In genomic region chr5:72951850-72952468, GRCh38 we compare ENCODE assay signal across 10 cellular contexts. TPM values are rescaled to one million over a fixed set of nuclear protein-coding genes. Genes with fewer than 3 reads are reported as not detected.
DNase-seq lines count a peak whose midpoint lies in the region; ATAC-seq, FAIRE-seq and TF ChIP-seq lines count a peak whose summit lies in the region.
"Had no signal": no experiment of that assay in that cellular context is flagged by ENCODE, and none has a peak within 500 bp of the region (broad histone marks: within the 10 kb centered on the region; RNA-seq: fewer than 3 reads in every experiment).

No MANE protein-coding gene starts in this region.

- no peak for TF ChIP-seq CTCF in endothelial cell of umbilical vein (IDR thresholded peaks at IDR 0.05; ENCODE audit: extremely low read depth in 1 of 2, insufficient read depth in 1 of 2, low read depth in 1 of 2, low read length in 2 of 2)

- peak overlapping the region; percentile 14 for H3K4me2 ChIP-seq in endothelial cell of umbilical vein (ENCODE audit: insufficient read depth, low read length)
- peak overlapping the region; percentile 53 for H3K4me2 ChIP-seq in skeletal muscle satellite cell (ENCODE audit: low read length)

- H2AFZ ChIP-seq in endothelial cell of umbilical vein (ENCODE audit: low read depth, low read length): no peak overlapping the region

- H4K20me1 ChIP-seq in endothelial cell of umbilical vein (replicated peaks; ENCODE audit: control insufficient read depth, extremely low read depth, insufficient read depth, low read length): no peaks in the 10 kb centered on the region

- no peak for TF ChIP-seq POLR2A in endothelial cell of umbilical vein (IDR thresholded peaks at IDR 0.05; ENCODE audit: low read depth, low read length)

- ATAC-seq in GM18517 (IDR thresholded peaks at IDR 0.05; ENCODE audit: unreplicated experiment) (no peak), HG03196 (IDR thresholded peaks at IDR 0.05; ENCODE audit: unreplicated experiment) (no peak)

- intact Hi-C loops in endothelial cell of umbilical vein (cut with micrococcal nuclease): no loop called here

- no peaks in the 10 kb centered on the region for H3K9me1 ChIP-seq in endothelial cell of umbilical vein (replicated peaks; ENCODE audit: control insufficient read depth, extremely low read depth, insufficient read depth, low read length)

- dilution Hi-C loops in endothelial cell of umbilical vein (cut with MboI; ENCODE audit: extremely low pct_ligation_motif_present, low sequenced_read_pairs): no loop called here

- H3K9ac ChIP-seq in endothelial cell of umbilical vein (replicated peaks; ENCODE audit: extremely low read depth, insufficient read depth, low read length): no peak overlapping the region
- H3K9ac ChIP-seq in skeletal muscle satellite cell (ENCODE audit: low read depth, low read length): peak overlapping the region; percentile 27

- POLR2A ChIA-PET in endothelial cell of umbilical vein (lab: Charles Lee): no interaction called here

- H3K27me3 ChIP-seq in endothelial cell of umbilical vein (ENCODE audit: control insufficient read depth in 2 of 2, insufficient read depth in 2 of 2, low read length in 2 of 2): no peaks in the 10 kb centered on the region
- no peaks in the 10 kb centered on the region for H3K27me3 ChIP-seq in skeletal muscle satellite cell (ENCODE audit: control insufficient read depth, insufficient read depth, low read length)
- H3K27me3 ChIP-seq: ovary had no signal

- CTCF ChIA-PET in endothelial cell of umbilical vein (lab: Charles Lee): interaction anchor here (0.8 to 2.0 kb wide), 6 partner anchors 8 to 301 kb away, joined by 3 to 5 read pairs (median 3); no protein-coding TSS in a partner anchor

- H3K36me3 ChIP-seq in endothelial cell of umbilical vein (ENCODE audit: control insufficient read depth in 2 of 2, extremely low read depth in 1 of 2, insufficient read depth in 2 of 2, low read length in 2 of 2): no peaks in the 10 kb centered on the region
- no peaks in the 10 kb centered on the region for H3K36me3 ChIP-seq in skeletal muscle satellite cell (ENCODE audit: insufficient read depth, low read length)
- H3K36me3 ChIP-seq: ovary had no signal

- H3K4me1 ChIP-seq in endothelial cell of umbilical vein (ENCODE audit: control insufficient read depth, extremely low read depth, insufficient read depth, low read length) (peaks cover 34% of the 10 kb centered on the region), skeletal muscle satellite cell (ENCODE audit: control insufficient read depth, insufficient read depth, low read length) (peaks cover 53% of the 10 kb centered on the region)

- H3K79me2 ChIP-seq in endothelial cell of umbilical vein (ENCODE audit: control insufficient read depth, insufficient read depth, low read length): peaks cover 6% of the 10 kb centered on the region

- H3K4me3 ChIP-seq in endothelial cell of umbilical vein (replicated peaks in 1 of 3; ENCODE audit: insufficient read depth in 1 of 3, low read depth in 1 of 3, low read length in 3 of 3): no peak overlapping the region
- peak overlapping the region; percentile 17 for H3K4me3 ChIP-seq in skeletal muscle satellite cell (ENCODE audit: low read length)
- H3K4me3 ChIP-seq: ovary had no signal

- DNase-seq in GM04503 (ENCODE audit: low read depth) (peak; percentile 45), NOMO-1 treated with dmso at 0.1 percent for 144 hours (lab: John Stamatoyannopoulos, UW; ENCODE audit: unreplicated experiment) (peak; percentile 23), endothelial cell of umbilical vein (ENCODE audit: low read depth, low spot score) (peak; percentile 71), activated gamma-delta T cell (lab: John Stamatoyannopoulos, UW) (no peak)
- DNase-seq in activated CD8-positive, alpha-beta memory T cell treated with anti-CD3 and anti-CD28 coated beads, Interleukin-2, amount 50 U/mL, for 4 hours: no peak
- DNase-seq: NCI-H524 treated with DMSO at 0.1 percent for 48 hours, ovary had no signal

- no peaks in the 10 kb centered on the region for H3K9me3 ChIP-seq in endothelial cell of umbilical vein (replicated peaks; ENCODE audit: control insufficient read depth, insufficient read depth, low read length)
- H3K9me3 ChIP-seq in skeletal muscle satellite cell (replicated peaks; ENCODE audit: low read length): no peaks in the 10 kb centered on the region
- H3K9me3 ChIP-seq: ovary had no signal

- no TSS peak for BruUV-seq in endothelial cell of umbilical vein (replicated peaks; lab: Mats Ljungman, UMichigan)

- peak overlapping the region; percentile 4 for H3K27ac ChIP-seq in endothelial cell of umbilical vein (ENCODE audit: insufficient read depth, low read depth, low read length)
- H3K27ac ChIP-seq: ovary had no signal

- FAIRE-seq in endothelial cell of umbilical vein (lab: Jason Lieb, UNC): peak; percentile 72

TF ChIP-seq in endothelial cell of umbilical vein, 7 proteins besides CTCF, POLR2A, EP300 and RAD21:
- TF ChIP-seq JUN (IDR thresholded peaks at IDR 0.05; ENCODE audit: borderline replicate concordance, insufficient read depth, insufficient read length, low read depth): peak; percentile 46
- no peak for TF ChIP-seq MYC (IDR thresholded peaks at IDR 0.05; ENCODE audit: low read depth, low read length)
- TF ChIP-seq EZH2 (IDR thresholded peaks at IDR 0.05; ENCODE audit: borderline replicate concordance, low read depth, low read length, severe bottlenecking): no peak
- TF ChIP-seq POLR2AphosphoS5 (IDR thresholded peaks at IDR 0.05; ENCODE audit: insufficient read depth, low read depth, low read length): no peak
- no peak for TF ChIP-seq MAX (IDR thresholded peaks at IDR 0.05; ENCODE audit: insufficient read depth, insufficient read length)
- TF ChIP-seq FOS (IDR thresholded peaks at IDR 0.05; ENCODE audit: borderline replicate concordance, insufficient read depth, low read length): peak; percentile 85
- TF ChIP-seq GATA2 (IDR thresholded peaks at IDR 0.05; ENCODE audit: insufficient read depth, insufficient read length, low read depth, low read length): no peak

RNA-seq across cellular contexts. Expression of gene FCHO2, which starts 3.9 kb away (rescaled TPM):
- total RNA-seq in endothelial cell of umbilical vein: 23.7 and 25.2 TPM in 2 replicates
- polyA plus RNA-seq in endothelial cell of umbilical vein: 12.0 and 13.7 TPM in 2 replicates
- 7.8 and 10.0 TPM in 2 replicates for polyA plus RNA-seq in endothelial cell of umbilical vein (2011; cell fraction: cytosol; rRNA removed)
- polyA plus RNA-seq in endothelial cell of umbilical vein (2011; cell fraction: nucleus; rRNA removed): 36.4 and 39.2 TPM in 2 replicates
- polyA plus RNA-seq in endothelial cell of umbilical vein (2012): 15.8 and 16.9 TPM in 2 replicates
- 70.1 and 79.7 TPM in 2 replicates for polyA minus RNA-seq in endothelial cell of umbilical vein
- 24.8 TPM for polyA minus RNA-seq in endothelial cell of umbilical vein (2011; cell fraction: cytosol; rRNA and poly(A)+ RNA removed)
- polyA minus RNA-seq in endothelial cell of umbilical vein (2011; cell fraction: nucleus; rRNA and poly(A)+ RNA removed): 34.8 and 44.4 TPM in 2 replicates
- total RNA-seq in skeletal muscle satellite cell (2012; rRNA removed): 6.1 and 10.9 TPM in 2 replicates

Comparison
In these comparisons a context has a peak if more than half of its experiments do, and no peak if none do; other contexts are left out.
1. DNase-seq: peak in GM04503 (single experiment), NOMO-1 treated with dmso at 0.1 percent for 144 hours (single experiment) and endothelial cell of umbilical vein (single experiment); none in activated gamma-delta T cell (single experiment) and activated CD8-positive, alpha-beta memory T cell treated with anti-CD3 and anti-CD28 coated beads, Interleukin-2, amount 50 U/mL, for 4 hours (single experiment).